1 cellular context compared by ENCODE assay signal in genomic region chr13:41026806-41027205, GRCh38.
TF ChIP-seq lines count a peak whose summit lies in the region.

No MANE protein-coding gene starts in this region.

TF ChIP-seq in IMR-90, 13 proteins besides CTCF, POLR2A, EP300 and RAD21:
- TF ChIP-seq MAZ (IDR thresholded peaks at IDR 0.05; ENCODE audit: borderline replicate concordance, low read depth, low read length) (no peak), CEBPB (IDR thresholded peaks at IDR 0.05; ENCODE audit: low read depth, low read length) (no peak), RCOR1 (IDR thresholded peaks at IDR 0.05; ENCODE audit: insufficient replicate concordance, low read length) (no peak), FOS (IDR thresholded peaks at IDR 0.05; ENCODE audit: low read depth, low read length) (no peak), RFX5 (IDR thresholded peaks at IDR 0.05; ENCODE audit: low read depth, low read length) (no peak), MXI1 (IDR thresholded peaks at IDR 0.05; ENCODE audit: borderline replicate concordance, low read depth, low read length) (no peak), BHLHE40 (IDR thresholded peaks at IDR 0.05; ENCODE audit: low read depth, low read length) (no peak), SMC3 (IDR thresholded peaks at IDR 0.05; ENCODE audit: low read depth, low read length) (no peak), CHD1 (IDR thresholded peaks at IDR 0.05; ENCODE audit: low read depth, low read length) (no peak), NFE2L2 (IDR thresholded peaks at IDR 0.05; ENCODE audit: low read depth, low read length) (no peak), MAFK (IDR thresholded peaks at IDR 0.05; ENCODE audit: low read depth, low read length) (no peak)
- TF ChIP-seq, protein P1, sequence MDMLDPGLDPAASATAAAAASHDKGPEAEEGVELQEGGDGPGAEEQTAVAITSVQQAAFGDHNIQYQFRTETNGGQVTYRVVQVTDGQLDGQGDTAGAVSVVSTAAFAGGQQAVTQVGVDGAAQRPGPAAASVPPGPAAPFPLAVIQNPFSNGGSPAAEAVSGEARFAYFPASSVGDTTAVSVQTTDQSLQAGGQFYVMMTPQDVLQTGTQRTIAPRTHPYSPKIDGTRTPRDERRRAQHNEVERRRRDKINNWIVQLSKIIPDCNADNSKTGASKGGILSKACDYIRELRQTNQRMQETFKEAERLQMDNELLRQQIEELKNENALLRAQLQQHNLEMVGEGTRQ (IDR thresholded peaks at IDR 0.05; ENCODE audit: low read depth, low read length) = no peak
- TF ChIP-seq, protein P2, sequence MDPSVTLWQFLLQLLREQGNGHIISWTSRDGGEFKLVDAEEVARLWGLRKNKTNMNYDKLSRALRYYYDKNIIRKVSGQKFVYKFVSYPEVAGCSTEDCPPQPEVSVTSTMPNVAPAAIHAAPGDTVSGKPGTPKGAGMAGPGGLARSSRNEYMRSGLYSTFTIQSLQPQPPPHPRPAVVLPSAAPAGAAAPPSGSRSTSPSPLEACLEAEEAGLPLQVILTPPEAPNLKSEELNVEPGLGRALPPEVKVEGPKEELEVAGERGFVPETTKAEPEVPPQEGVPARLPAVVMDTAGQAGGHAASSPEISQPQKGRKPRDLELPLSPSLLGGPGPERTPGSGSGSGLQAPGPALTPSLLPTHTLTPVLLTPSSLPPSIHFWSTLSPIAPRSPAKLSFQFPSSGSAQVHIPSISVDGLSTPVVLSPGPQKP (IDR thresholded peaks at IDR 0.05; ENCODE audit: borderline replicate concordance, low read depth, low read length) = no peak
